8 cellular contexts compared by ENCODE assay signal in the genomic region with DNA sequence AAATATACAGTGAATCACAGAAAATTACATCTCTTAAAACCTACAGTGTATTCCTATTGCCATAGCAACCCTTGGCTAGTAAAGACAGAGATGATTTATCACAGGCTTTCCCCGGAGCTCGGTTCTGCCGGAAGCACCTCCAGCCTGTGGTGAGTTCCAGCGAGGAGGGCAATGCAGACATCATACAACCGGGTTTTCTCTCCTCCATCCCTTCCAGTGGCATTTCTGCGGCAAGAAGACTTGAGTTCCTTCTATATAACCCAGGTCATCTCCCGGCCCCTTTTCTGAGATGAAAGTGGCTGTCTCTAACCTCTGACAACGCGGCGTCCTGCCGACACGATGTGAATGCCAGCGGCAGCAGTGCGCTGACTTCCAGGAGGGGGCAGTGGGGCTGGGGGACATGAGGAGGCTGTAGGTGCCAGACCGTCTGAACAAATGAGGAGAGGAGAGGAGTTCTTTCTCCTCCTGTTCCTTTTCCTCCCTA.
DNase-seq lines count a peak whose midpoint lies in the region; ATAC-seq and TF ChIP-seq lines count a peak whose summit lies in the region.

No MANE protein-coding gene starts in this region.

- in situ Hi-C loops in ACHN (cut with HindIII; ENCODE audit: low pct_ligation_motif_present, low pct_unique_long_range_greater_than_20kb, low sequenced_read_pairs): no loop called here

- ATAC-seq in GM21529 (IDR thresholded peaks at IDR 0.05; ENCODE audit: unreplicated experiment) (peak; percentile 34), heart right ventricle (peak in 6 of 8 donors; percentile 34 to 61 (median 56)), GM19035 (IDR thresholded peaks at IDR 0.05; ENCODE audit: unreplicated experiment) (no peak)

- peak overlapping the region in 9 of 10 donors; percentile 4 to 35 (median 28) for H3K4me3 ChIP-seq in heart right ventricle

- DNase-seq in ACHN: peak; percentile 44
- DNase-seq in RPMI7951 (ENCODE audit: low read depth): peak; percentile 85
- peak; percentile 49 for DNase-seq in activated naive CD4-positive, alpha-beta T cell treated with anti-CD3 and anti-CD28 coated beads, Interleukin-2, amount 50 U/mL, for 16 hours
- peak in 1 of 2 donors; percentile 8 for DNase-seq in heart right ventricle
- DNase-seq in retina: peak; percentile 62
- no peak for DNase-seq in NCI-H2196 treated with DMSO at 0.1 percent for 48 hours (lab: John Stamatoyannopoulos, UW; ENCODE audit: unreplicated experiment)

- H3K4me1 ChIP-seq in heart right ventricle: peaks cover 0 to 25% (median 7%) of the 10 kb centered on the region in 9 donors

- peaks cover 0 to 24% (median 12%) of the 10 kb centered on the region in 7 donors for H3K27me3 ChIP-seq in heart right ventricle

- intact Hi-C loops in heart right ventricle (cut with DNase I): no loop called here

- TF ChIP-seq CTCF in heart right ventricle (IDR thresholded peaks at IDR 0.05): peak in 4 of 9 donors; percentile 10 to 42 (median 16)

- H3K36me3 ChIP-seq in heart right ventricle: no peaks in the 10 kb centered on the region

- peak overlapping the region in 1 of 10 donors; percentile 25 for H3K27ac ChIP-seq in heart right ventricle

- no peaks in the 10 kb centered on the region for H3K9me3 ChIP-seq in heart right ventricle

- 8 to 11% methylated on average over 15 of the region's 15 CpGs for WGBS in heart right ventricle, 2 donors
